ENCODE assay signal across 14 cellular contexts in genomic region chr1:46372440-46372839, GRCh38.
"Had no signal": no experiment of that assay in that cellular context is flagged by ENCODE, and none has a peak within 500 bp of the region (broad histone marks: within the 10 kb centered on the region; RNA-seq: fewer than 3 reads in every experiment).

No MANE protein-coding gene starts in this region.

- H3K4me3 Mint-ChIP-seq: activated CD4-positive, alpha-beta T cell treated with anti-CD3 and anti-CD28 coated beads, Interleukin-2, amount 10 ng/mL, durations not matched to agents 24 days and 14 days; activated CD8-positive, alpha-beta T cell treated with anti-CD3 and anti-CD28 coated beads, Interleukin-2, amount 10 ng/mL, durations not matched to agents 7 days and 5 days; activated T-cell treated with anti-CD3 and anti-CD28 coated beads, Interleukin-2, amount 50 U/mL, for 72 hours; naive thymus-derived CD4-positive, alpha-beta T cell; stimulated activated effector memory CD8-positive, alpha-beta T cell treated with anti-CD3 and anti-CD28 coated beads, Interleukin-12 subunit alpha, Interleukin-12 subunit beta, amount 100 ng/mL, for 72 hours had no signal

- H3K27me3 Mint-ChIP-seq: activated CD4-positive, alpha-beta T cell treated with anti-CD3 and anti-CD28 coated beads, Interleukin-2, amount 10 ng/mL, durations not matched to agents 24 days and 14 days; naive thymus-derived CD4-positive, alpha-beta T cell had no signal

- DNase-seq: activated CD4-positive, alpha-beta T cell treated with anti-CD3 and anti-CD28 coated beads, Interleukin-2, amount 10 ng/mL, durations not matched to agents 24 days and 14 days; activated CD4-positive, CD25-positive, alpha-beta regulatory T cell; activated CD8-positive, alpha-beta memory T cell treated with anti-CD3 and anti-CD28 coated beads, Interleukin-2, amount 50 U/mL, for 4 hours; activated CD8-positive, alpha-beta T cell treated with anti-CD3 and anti-CD28 coated beads, Interleukin-2, amount 10 ng/mL, durations not matched to agents 7 days and 5 days; activated gamma-delta T cell treated with Interleukin-2 at 50 U/mL for 16 hours; activated T-cell treated with anti-CD3 and anti-CD28 coated beads, Interleukin-2, amount 50 U/mL, for 72 hours; aorta; esophagus squamous epithelium; foreskin fibroblast; lower lobe of right lung; naive thymus-derived CD4-positive, alpha-beta T cell; T-helper 2 cell had no signal

- H3K9me3 Mint-ChIP-seq: activated CD4-positive, alpha-beta T cell treated with anti-CD3 and anti-CD28 coated beads, Interleukin-2, amount 10 ng/mL, durations not matched to agents 24 days and 14 days; activated T-cell treated with anti-CD3 and anti-CD28 coated beads, Interleukin-2, amount 50 U/mL, for 72 hours; naive thymus-derived CD4-positive, alpha-beta T cell; stimulated activated effector memory CD8-positive, alpha-beta T cell treated with anti-CD3 and anti-CD28 coated beads, Interleukin-12 subunit alpha, Interleukin-12 subunit beta, amount 100 ng/mL, for 72 hours had no signal

- H3K4me3 ChIP-seq: esophagus squamous epithelium, lower lobe of right lung, thoracic aorta had no signal

- H3K27ac Mint-ChIP-seq: activated CD4-positive, alpha-beta T cell treated with anti-CD3 and anti-CD28 coated beads, Interleukin-2, amount 10 ng/mL, durations not matched to agents 24 days and 14 days; activated CD8-positive, alpha-beta T cell treated with anti-CD3 and anti-CD28 coated beads, Interleukin-2, amount 10 ng/mL, durations not matched to agents 7 days and 5 days; activated T-cell treated with anti-CD3 and anti-CD28 coated beads, Interleukin-2, amount 50 U/mL, for 72 hours; stimulated activated effector memory CD8-positive, alpha-beta T cell treated with anti-CD3 and anti-CD28 coated beads, Interleukin-12 subunit alpha, Interleukin-12 subunit beta, amount 100 ng/mL, for 72 hours had no signal

- ATAC-seq: activated CD8-positive, alpha-beta T cell treated with anti-CD3 and anti-CD28 coated beads, Interleukin-2, amount 10 ng/mL, durations not matched to agents 7 days and 5 days; activated T-cell treated with anti-CD3 and anti-CD28 coated beads, Interleukin-2, amount 50 U/mL, for 72 hours; lower lobe of right lung; naive thymus-derived CD4-positive, alpha-beta T cell; stimulated activated effector memory CD8-positive, alpha-beta T cell treated with anti-CD3 and anti-CD28 coated beads, Interleukin-12 subunit alpha, Interleukin-12 subunit beta, amount 100 ng/mL, for 72 hours had no signal
